ENCODE assay signal across 1 cellular context in the genomic region with DNA sequence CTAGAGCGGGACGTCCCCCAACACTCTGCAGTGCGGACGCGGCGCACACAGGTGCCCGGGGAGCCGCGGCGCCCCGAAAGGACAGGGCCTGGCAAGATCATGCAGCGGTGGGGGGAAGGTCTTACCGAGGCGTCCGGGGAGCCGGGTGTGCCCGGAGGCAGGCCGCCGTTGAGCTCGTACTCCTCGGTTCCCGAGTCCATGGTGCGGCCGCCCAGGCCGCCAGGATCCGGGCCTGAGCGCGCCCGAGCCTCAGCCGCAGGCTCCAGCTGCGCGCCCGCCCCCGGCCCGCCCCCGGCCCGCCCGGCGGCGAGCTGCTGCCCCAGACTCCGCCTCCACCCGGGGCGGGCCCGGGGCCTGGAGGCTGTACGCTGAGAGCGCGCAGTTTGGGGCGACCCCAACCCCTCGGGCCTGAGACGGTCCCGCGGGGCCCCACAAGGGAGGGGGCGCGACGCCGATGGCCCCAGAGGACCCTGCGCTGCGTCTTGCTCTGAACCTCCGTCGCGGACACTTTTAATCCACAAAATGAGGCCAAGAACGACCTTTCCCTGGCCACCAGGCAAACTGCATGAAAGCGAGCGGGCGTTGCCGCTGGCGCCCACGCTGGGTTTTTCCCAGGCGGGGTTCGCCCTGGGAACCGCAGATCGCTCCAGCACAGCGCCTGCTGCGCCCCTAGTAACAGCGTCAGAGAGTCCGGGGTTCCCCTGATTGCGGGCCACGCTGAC.
TF ChIP-seq lines count a peak whose summit lies in the region.

Gene NINJ1 (minus strand): TSS at position 234 of the 722 bp plus-strand sequence. CDS start 34 bp downstream, at position 200.

TF ChIP-seq in HepG2, 621 proteins besides CTCF, POLR2A, EP300 and RAD21 (continued from another document and continues in another):
- TF ChIP-seq ZSCAN30 (CRISPR knock-in tag; IDR thresholded peaks at IDR 0.05) (peak; percentile 24; the same call in 1 of the 2 replicates), ZNF747 (CRISPR knock-in tag; IDR thresholded peaks at IDR 0.05; ENCODE audit: borderline replicate concordance) (0 out of 2 replicates have a peak, but pooled peaks have one; percentile 33), ZNF720 (CRISPR knock-in tag; IDR thresholded peaks at IDR 0.05) (no peak), KLF11 (CRISPR knock-in tag; IDR thresholded peaks at IDR 0.05) (no peak), TEF (CRISPR knock-in tag; IDR thresholded peaks at IDR 0.05) (no peak), ATF7-NPFF (CRISPR knock-in tag; IDR thresholded peaks at IDR 0.05; ENCODE audit: low read depth) (peak; percentile 56; the same call in 1 of the 2 replicates), TARDBP (CRISPR knock-in tag; IDR thresholded peaks at IDR 0.05) (0 out of 2 replicates have a peak, but pooled peaks have one; percentile 3), NR2F6 (IDR thresholded peaks at IDR 0.05) (no peak; the same call in 1 of the 2 replicates), NR2F6 (CRISPR knock-in tag; IDR thresholded peaks at IDR 0.05) (peak; percentile 15; the same call in 1 of the 2 replicates), TBX2 (CRISPR knock-in tag; IDR thresholded peaks at IDR 0.05; ENCODE audit: borderline replicate concordance) (0 out of 2 replicates have a peak, but pooled peaks have one; percentile 12), KAT7 (CRISPR knock-in tag; IDR thresholded peaks at IDR 0.05; ENCODE audit: borderline replicate concordance) (no peak), HMGXB4 (CRISPR knock-in tag; IDR thresholded peaks at IDR 0.05; ENCODE audit: borderline replicate concordance in 1 of 2, low read depth in 1 of 2) (peak in 1 of 2 experiments; percentile 76; a peak in 2 of 4 replicates), ZNF687 (CRISPR knock-in tag; IDR thresholded peaks at IDR 0.05) (peak; percentile 37), CHCHD3 (CRISPR knock-in tag; IDR thresholded peaks at IDR 0.05) (0 out of 2 replicates have a peak, but pooled peaks have one; percentile 52), DMTF1 (CRISPR knock-in tag; IDR thresholded peaks at IDR 0.05) (no peak), ZNF205 (CRISPR knock-in tag; IDR thresholded peaks at IDR 0.05) (0 out of 2 replicates have a peak, but pooled peaks have one; percentile 16), SUZ12 (IDR thresholded peaks at IDR 0.05; ENCODE audit: low read depth, low read length) (no peak), IRF9 (CRISPR knock-in tag; IDR thresholded peaks at IDR 0.05; ENCODE audit: borderline replicate concordance) (peak; percentile 43), ZNF792 (CRISPR knock-in tag; IDR thresholded peaks at IDR 0.05) (no peak), ZFP1 (CRISPR knock-in tag; IDR thresholded peaks at IDR 0.05) (0 out of 2 replicates have a peak, but pooled peaks have one; percentile 42), ZNF136 (CRISPR knock-in tag; IDR thresholded peaks at IDR 0.05; ENCODE audit: low read depth) (no peak), TMF1 (CRISPR knock-in tag; IDR thresholded peaks at IDR 0.05; ENCODE audit: low read depth) (peak; percentile 50; the same call in 1 of the 2 replicates), GATA4 (IDR thresholded peaks at IDR 0.05; ENCODE audit: borderline replicate concordance, low read depth) (peak; percentile 20; the same call in 1 of the 2 replicates), AGO1 (IDR thresholded peaks at IDR 0.05; ENCODE audit: low read depth, low read length, poor library complexity, severe bottlenecking) (peak; percentile 6), ZNF790 (CRISPR knock-in tag; IDR thresholded peaks at IDR 0.05; ENCODE audit: borderline replicate concordance) (0 out of 2 replicates have a peak, but pooled peaks have one; percentile 25), ZNF543 (CRISPR knock-in tag; IDR thresholded peaks at IDR 0.05) (0 out of 2 replicates have a peak, but pooled peaks have one; percentile 65), ZNF121 (CRISPR knock-in tag; IDR thresholded peaks at IDR 0.05) (no peak), THAP11 (CRISPR knock-in tag; IDR thresholded peaks at IDR 0.05) (peak; percentile 27; the same call in 1 of the 2 replicates), YY1 (IDR thresholded peaks at IDR 0.05; ENCODE audit: insufficient read depth, insufficient replicate concordance, low read depth, low read length) (peak; percentile 25), CBX2 (IDR thresholded peaks at IDR 0.05; ENCODE audit: low read depth, low read length) (no peak), CBX2 (CRISPR knock-in tag; IDR thresholded peaks at IDR 0.05; ENCODE audit: low read depth) (no peak), TAF1 (CRISPR knock-in tag; IDR thresholded peaks at IDR 0.05) (peak; percentile 76), IRX3 (CRISPR knock-in tag; IDR thresholded peaks at IDR 0.05; ENCODE audit: borderline replicate concordance, low read depth) (0 out of 2 replicates have a peak, but pooled peaks have one; percentile 10)
- TF ChIP-seq, protein P1, sequence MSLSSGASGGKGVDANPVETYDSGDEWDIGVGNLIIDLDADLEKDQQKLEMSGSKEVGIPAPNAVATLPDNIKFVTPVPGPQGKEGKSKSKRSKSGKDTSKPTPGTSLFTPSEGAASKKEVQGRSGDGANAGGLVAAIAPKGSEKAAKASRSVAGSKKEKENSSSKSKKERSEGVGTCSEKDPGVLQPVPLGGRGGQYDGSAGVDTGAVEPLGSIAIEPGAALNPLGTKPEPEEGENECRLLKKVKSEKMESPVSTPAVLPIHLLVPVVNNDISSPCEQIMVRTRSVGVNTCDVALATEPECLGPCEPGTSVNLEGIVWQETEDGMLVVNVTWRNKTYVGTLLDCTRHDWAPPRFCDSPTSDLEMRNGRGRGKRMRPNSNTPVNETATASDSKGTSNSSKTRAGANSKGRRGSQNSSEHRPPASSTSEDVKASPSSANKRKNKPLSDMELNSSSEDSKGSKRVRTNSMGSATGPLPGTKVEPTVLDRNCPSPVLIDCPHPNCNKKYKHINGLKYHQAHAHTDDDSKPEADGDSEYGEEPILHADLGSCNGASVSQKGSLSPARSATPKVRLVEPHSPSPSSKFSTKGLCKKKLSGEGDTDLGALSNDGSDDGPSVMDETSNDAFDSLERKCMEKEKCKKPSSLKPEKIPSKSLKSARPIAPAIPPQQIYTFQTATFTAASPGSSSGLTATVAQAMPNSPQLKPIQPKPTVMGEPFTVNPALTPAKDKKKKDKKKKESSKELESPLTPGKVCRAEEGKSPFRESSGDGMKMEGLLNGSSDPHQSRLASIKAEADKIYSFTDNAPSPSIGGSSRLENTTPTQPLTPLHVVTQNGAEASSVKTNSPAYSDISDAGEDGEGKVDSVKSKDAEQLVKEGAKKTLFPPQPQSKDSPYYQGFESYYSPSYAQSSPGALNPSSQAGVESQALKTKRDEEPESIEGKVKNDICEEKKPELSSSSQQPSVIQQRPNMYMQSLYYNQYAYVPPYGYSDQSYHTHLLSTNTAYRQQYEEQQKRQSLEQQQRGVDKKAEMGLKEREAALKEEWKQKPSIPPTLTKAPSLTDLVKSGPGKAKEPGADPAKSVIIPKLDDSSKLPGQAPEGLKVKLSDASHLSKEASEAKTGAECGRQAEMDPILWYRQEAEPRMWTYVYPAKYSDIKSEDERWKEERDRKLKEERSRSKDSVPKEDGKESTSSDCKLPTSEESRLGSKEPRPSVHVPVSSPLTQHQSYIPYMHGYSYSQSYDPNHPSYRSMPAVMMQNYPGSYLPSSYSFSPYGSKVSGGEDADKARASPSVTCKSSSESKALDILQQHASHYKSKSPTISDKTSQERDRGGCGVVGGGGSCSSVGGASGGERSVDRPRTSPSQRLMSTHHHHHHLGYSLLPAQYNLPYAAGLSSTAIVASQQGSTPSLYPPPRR (CRISPR knock-in tag; IDR thresholded peaks at IDR 0.05; ENCODE audit: borderline replicate concordance): peak; percentile 6
- TF ChIP-seq, protein P2, sequence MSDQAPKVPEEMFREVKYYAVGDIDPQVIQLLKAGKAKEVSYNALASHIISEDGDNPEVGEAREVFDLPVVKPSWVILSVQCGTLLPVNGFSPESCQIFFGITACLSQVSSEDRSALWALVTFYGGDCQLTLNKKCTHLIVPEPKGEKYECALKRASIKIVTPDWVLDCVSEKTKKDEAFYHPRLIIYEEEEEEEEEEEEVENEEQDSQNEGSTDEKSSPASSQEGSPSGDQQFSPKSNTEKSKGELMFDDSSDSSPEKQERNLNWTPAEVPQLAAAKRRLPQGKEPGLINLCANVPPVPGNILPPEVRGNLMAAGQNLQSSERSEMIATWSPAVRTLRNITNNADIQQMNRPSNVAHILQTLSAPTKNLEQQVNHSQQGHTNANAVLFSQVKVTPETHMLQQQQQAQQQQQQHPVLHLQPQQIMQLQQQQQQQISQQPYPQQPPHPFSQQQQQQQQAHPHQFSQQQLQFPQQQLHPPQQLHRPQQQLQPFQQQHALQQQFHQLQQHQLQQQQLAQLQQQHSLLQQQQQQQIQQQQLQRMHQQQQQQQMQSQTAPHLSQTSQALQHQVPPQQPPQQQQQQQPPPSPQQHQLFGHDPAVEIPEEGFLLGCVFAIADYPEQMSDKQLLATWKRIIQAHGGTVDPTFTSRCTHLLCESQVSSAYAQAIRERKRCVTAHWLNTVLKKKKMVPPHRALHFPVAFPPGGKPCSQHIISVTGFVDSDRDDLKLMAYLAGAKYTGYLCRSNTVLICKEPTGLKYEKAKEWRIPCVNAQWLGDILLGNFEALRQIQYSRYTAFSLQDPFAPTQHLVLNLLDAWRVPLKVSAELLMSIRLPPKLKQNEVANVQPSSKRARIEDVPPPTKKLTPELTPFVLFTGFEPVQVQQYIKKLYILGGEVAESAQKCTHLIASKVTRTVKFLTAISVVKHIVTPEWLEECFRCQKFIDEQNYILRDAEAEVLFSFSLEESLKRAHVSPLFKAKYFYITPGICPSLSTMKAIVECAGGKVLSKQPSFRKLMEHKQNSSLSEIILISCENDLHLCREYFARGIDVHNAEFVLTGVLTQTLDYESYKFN (CRISPR knock-in tag; conservative IDR thresholded peaks at IDR 0.05): no peak
